In the genomic region with DNA sequence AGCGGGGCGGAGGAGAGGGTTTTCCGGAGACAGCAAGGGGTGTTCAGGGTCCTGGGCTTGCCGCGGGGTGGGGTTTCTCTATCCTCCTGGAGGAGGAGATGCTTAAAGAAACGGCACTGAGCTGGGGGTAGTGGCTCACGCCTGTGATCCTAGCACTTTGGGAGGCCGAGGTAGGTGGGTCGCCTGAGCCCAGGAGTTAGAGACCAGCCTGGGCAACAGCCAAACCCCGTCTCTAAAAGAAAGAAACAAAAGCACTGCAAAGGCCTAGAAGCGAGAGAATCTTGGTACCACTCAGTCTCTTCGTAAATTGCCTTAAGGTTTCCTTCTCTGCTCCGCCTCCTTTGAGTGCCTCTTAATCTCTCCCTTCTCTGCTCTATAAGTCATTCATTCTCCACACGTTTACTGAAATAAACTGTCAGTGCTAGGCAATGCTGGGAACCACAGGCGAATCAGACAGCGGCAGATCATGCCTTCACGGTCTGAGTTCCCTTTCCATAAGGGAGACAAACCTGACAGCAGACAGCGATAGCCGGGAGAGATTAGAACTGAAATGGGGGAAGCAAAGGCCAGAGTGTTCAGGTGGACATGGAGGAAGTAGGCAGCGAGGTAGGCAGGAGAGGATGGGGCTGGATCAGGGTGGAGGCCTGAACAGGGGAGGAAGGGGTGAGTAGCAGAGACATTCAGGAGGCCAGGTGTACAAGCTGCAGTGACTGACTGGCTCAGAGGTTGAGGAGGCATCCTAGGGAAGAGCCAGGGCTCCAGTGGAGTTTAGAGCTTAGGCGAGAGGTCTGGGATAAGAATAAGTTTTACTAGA, we compare ENCODE assay signal across 8 cellular contexts. TPM values are rescaled to one million over a fixed set of nuclear protein-coding genes. Genes with fewer than 3 reads are reported as not detected.
DNase-seq lines count a peak whose midpoint lies in the region; ATAC-seq, FAIRE-seq and TF ChIP-seq lines count a peak whose summit lies in the region.

No MANE protein-coding gene starts in this region.

- H3K9me3 ChIP-seq in SU-DHL-6 (ENCODE audit: insufficient read depth, low read length) (no peaks in the 10 kb centered on the region), sigmoid colon (no peaks in the 10 kb centered on the region)

- WGBS in sigmoid colon, 2 donors, result 8 to 16% methylated on average over 21 of the region's 21 CpGs

- no peaks in the 10 kb centered on the region for H3K9me2 ChIP-seq in SU-DHL-6 (replicated peaks; ENCODE audit: insufficient read depth, low read length)

- TF ChIP-seq POLR2A in sigmoid colon (IDR thresholded peaks at IDR 0.05), result no peak

- peaks cover 11% of the 10 kb centered on the region for H3F3A ChIP-seq in SU-DHL-6 (ENCODE audit: insufficient read depth)

- H2AFZ ChIP-seq in SU-DHL-6 (ENCODE audit: low read depth, low read length, severe bottlenecking), result peak overlapping the region; percentile 54

- no peak for TF ChIP-seq EP300 in sigmoid colon (IDR thresholded peaks at IDR 0.05)

- TF ChIP-seq CTCF in SU-DHL-6 (IDR thresholded peaks at IDR 0.05; ENCODE audit: insufficient read depth, low read length, poor library complexity, severe bottlenecking), result no peak
- no peak for TF ChIP-seq CTCF in fibroblast of the aortic adventitia (IDR thresholded peaks at IDR 0.05; ENCODE audit: insufficient read depth, low read length)
- TF ChIP-seq CTCF in sigmoid colon (IDR thresholded peaks at IDR 0.05), result no peak

- H3K4me3 ChIP-seq in SU-DHL-6 (ENCODE audit: insufficient read depth, low read length, poor library complexity, severe bottlenecking), result peak overlapping the region; percentile 94
- peak overlapping the region; percentile 99 for H3K4me3 ChIP-seq in fibroblast of the aortic adventitia (ENCODE audit: low read depth, low read length)
- H3K4me3 ChIP-seq in sigmoid colon, result peak overlapping the region; percentile 81 to 98 (median 84)

- peak; percentile 0 for ATAC-seq in GM19023 (IDR thresholded peaks at IDR 0.05; ENCODE audit: unreplicated experiment)

- peaks cover 0 to 24% (median 19%) of the 10 kb centered on the region in 4 donors for H3K4me1 ChIP-seq in sigmoid colon

- H3K79me2 ChIP-seq in SU-DHL-6 (ENCODE audit: insufficient read depth, low read length), result peaks cover 46% of the 10 kb centered on the region

- peak overlapping the region; percentile 28 for H3K27ac ChIP-seq in SU-DHL-6 (ENCODE audit: low read depth, low read length)
- H3K27ac ChIP-seq in sigmoid colon, result peak overlapping the region; percentile 85 to 94 (median 89)

- H3K4me2 ChIP-seq in SU-DHL-6 (ENCODE audit: low read depth, low read length, poor library complexity, severe bottlenecking), result peak overlapping the region; percentile 94

- intact Hi-C loops in sigmoid colon (cut with DNase I), result loop anchor here (5.0 kb wide), 2 partner anchors 217 to 313 kb away; a partner anchor contains a TSS

- peaks cover 8% of the 10 kb centered on the region; the same call in 1 of the 2 replicates for H3K36me3 ChIP-seq in SU-DHL-6 (ENCODE audit: low read length)
- peaks cover 20 to 42% (median 37%) of the 10 kb centered on the region in 4 donors for H3K36me3 ChIP-seq in sigmoid colon

- H3K27me3 ChIP-seq in SU-DHL-6 (ENCODE audit: low read length), result no peaks in the 10 kb centered on the region
- H3K27me3 ChIP-seq in sigmoid colon, result no peaks in the 10 kb centered on the region

- DNase-seq in fibroblast of the aortic adventitia (ENCODE audit: low read depth) (no peak), sigmoid colon (no peak), foreskin melanocyte (no peak), NAMALWA (ENCODE audit: low spot score) (no peak), GM19239 (ENCODE audit: insufficient read length, low spot score) (no peak)
- no peak for DNase-seq in central memory CD4-positive, alpha-beta T cell

- H3K9ac ChIP-seq in SU-DHL-6 (ENCODE audit: low read length), result peak overlapping the region; percentile 94

- no peaks in the 10 kb centered on the region for H4K20me1 ChIP-seq in SU-DHL-6 (ENCODE audit: low read depth, low read length)

- FAIRE-seq in GM19239 (lab: Jason Lieb, UNC), result no peak

RNA-seq across cellular contexts. Expression of a gene that starts 0.6 kb away (rescaled TPM):
- 268 and 491 TPM in 2 replicates for total RNA-seq in fibroblast of the aortic adventitia (ENCODE audit: low replicate concordance)
- total RNA-seq in sigmoid colon, result 100 to 1,000 TPM; 469 to 803 (median 546) TPM
- polyA plus RNA-seq in sigmoid colon, result 100 to 1,000 TPM; 498 to 637 (median 574) TPM

RNA-seq across cellular contexts. Expression of a gene that starts 1.8 kb away (rescaled TPM):
- total RNA-seq in fibroblast of the aortic adventitia (ENCODE audit: low replicate concordance) (0.57 TPM in 1 of 2 replicates, not detected in the other), sigmoid colon (1 to 10 TPM; 1.2 to 8.9 (median 1.3) TPM)
- polyA plus RNA-seq in sigmoid colon, result 10 to 100 TPM in 1 of 3 donors, 1 to 10 TPM in 2; 1.6 to 29.7 (median 4.8) TPM

RNA-seq across cellular contexts. Expression of a gene that starts 27.9 kb away (rescaled TPM):
- 20.1 and 280 TPM in 2 replicates for total RNA-seq in fibroblast of the aortic adventitia (ENCODE audit: low replicate concordance)
- 100 to 1,000 TPM; 131 to 328 (median 197) TPM for total RNA-seq in sigmoid colon
- polyA plus RNA-seq in sigmoid colon, result 100 to 1,000 TPM; 122 to 456 (median 176) TPM
